In the genomic region with DNA sequence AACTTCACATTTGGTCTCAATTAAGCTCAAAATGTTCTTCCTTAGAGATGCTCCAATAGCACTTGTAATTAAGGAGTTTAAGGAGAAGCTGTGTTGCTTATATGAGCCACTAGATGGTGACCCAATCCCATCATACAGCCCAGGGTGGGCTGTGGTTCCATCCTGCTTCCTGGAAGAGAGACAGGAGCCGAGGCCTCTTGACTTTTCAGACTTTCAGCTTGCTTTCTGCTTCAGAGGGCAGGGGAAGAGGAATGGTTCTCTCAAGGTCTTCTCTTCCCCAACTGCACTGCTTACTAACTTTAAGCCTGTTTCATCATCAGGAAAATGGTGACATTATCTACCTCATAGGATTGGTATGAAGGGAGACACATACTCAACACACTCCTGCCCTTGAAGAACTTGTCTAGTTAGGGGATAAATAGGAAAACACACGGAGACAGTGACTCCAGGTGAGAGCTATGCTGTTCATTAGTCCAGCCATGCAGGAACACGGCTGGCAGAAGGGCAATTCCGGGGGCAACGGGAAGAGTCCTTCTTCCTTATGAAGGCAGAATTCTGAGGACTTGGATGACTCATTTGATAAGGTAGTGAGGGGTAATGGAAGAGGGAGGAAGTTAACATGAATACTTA, we compare ENCODE assay signal across 8 cellular contexts. TPM values are rescaled to one million over a fixed set of nuclear protein-coding genes. Genes with fewer than 3 reads are reported as not detected.
DNase-seq lines count a peak whose midpoint lies in the region; ATAC-seq and TF ChIP-seq lines count a peak whose summit lies in the region.

No MANE protein-coding gene starts in this region.

- H3K36me3 ChIP-seq in sigmoid colon: peaks cover 0 to 8% (median 2%) of the 10 kb centered on the region in 4 donors

- H3K4me1 ChIP-seq in right cardiac atrium (ENCODE audit: control insufficient read depth, insufficient read depth, low read length) (peaks cover 4% of the 10 kb centered on the region), sigmoid colon (peaks cover 0 to 7% (median 3%) of the 10 kb centered on the region in 4 donors)

- peak; percentile 89 to 91 for ATAC-seq in right cardiac atrium
- ATAC-seq in HG02852 (IDR thresholded peaks at IDR 0.05; ENCODE audit: unreplicated experiment): no peak

- no peaks in the 10 kb centered on the region for H3K27me3 ChIP-seq in right cardiac atrium (ENCODE audit: control insufficient read depth, insufficient read depth)
- H3K27me3 ChIP-seq in sigmoid colon: no peaks in the 10 kb centered on the region

- TF ChIP-seq CTCF in AG09309 (IDR thresholded peaks at IDR 0.05; ENCODE audit: control insufficient read depth, insufficient read depth, low read depth, low read length, missing control alignments): peak; percentile 70
- TF ChIP-seq CTCF in astrocyte of the cerebellum (IDR thresholded peaks at IDR 0.05; ENCODE audit: low read depth, low read length, missing control alignments): peak; percentile 69
- TF ChIP-seq CTCF in sigmoid colon (IDR thresholded peaks at IDR 0.05): peak; percentile 34 to 58 (median 48)

- in situ Hi-C loops in astrocyte of the cerebellum (cut with HindIII; ENCODE audit: low sequenced_read_pairs): loop anchor here (10.0 kb wide), 1 partner anchor 313 kb away; no protein-coding TSS in a partner anchor

- H3K27ac ChIP-seq in right cardiac atrium (ENCODE audit: low read length): no peak overlapping the region
- no peak overlapping the region for H3K27ac ChIP-seq in sigmoid colon

- intact Hi-C loops in right cardiac atrium (cut with DNase I) (loop anchor here in 2 of 4 donors (5.0 to 10.0 kb wide), 7 partner anchors 51 to 343 kb away; no protein-coding TSS in a partner anchor), sigmoid colon (cut with DNase I) (loop anchor here (5.0 kb wide), 1 partner anchor 311 kb away; no protein-coding TSS in a partner anchor)

- H3K4me3 ChIP-seq in AG09309 (ENCODE audit: control insufficient read depth, low read depth, low read length) (no peak overlapping the region), astrocyte of the cerebellum (ENCODE audit: low read depth, low read length) (no peak overlapping the region), right cardiac atrium (ENCODE audit: low read length) (no peak overlapping the region), sigmoid colon (no peak overlapping the region)

- H3K9me3 ChIP-seq in right cardiac atrium (ENCODE audit: control insufficient read depth, low read length) (no peaks in the 10 kb centered on the region), sigmoid colon (no peaks in the 10 kb centered on the region)

- 29% methylated on average over 5 of the region's 5 CpGs for WGBS in right cardiac atrium
- 61 to 62% methylated on average over 5 of the region's 5 CpGs for WGBS in sigmoid colon, 2 donors

- no peak for TF ChIP-seq POLR2A in sigmoid colon (IDR thresholded peaks at IDR 0.05)

- TF ChIP-seq EP300 in sigmoid colon (IDR thresholded peaks at IDR 0.05): no peak

- DNase-seq in AG09309 (ENCODE audit: low read depth) (peak; percentile 32), GM19240 (ENCODE audit: insufficient read length, low spot score) (peak; percentile 44), NCI-H2171 (lab: John Stamatoyannopoulos, UW) (peak; percentile 2), astrocyte of the cerebellum (ENCODE audit: low read depth) (peak; percentile 70), right cardiac atrium (peak in 1 of 3 donors; percentile 64), sigmoid colon (peak; percentile 62), SHP77 treated with DMSO at 0.1 percent for 48 hours (lab: John Stamatoyannopoulos, UW) (no peak)

RNA-seq across cellular contexts. Expression of gene TMEM218, which starts 20.1 kb away (rescaled TPM):
- total RNA-seq in right cardiac atrium: 10 to 100 TPM; 11.1 to 13.2 (median 11.7) TPM
- 14.1 TPM for polyA plus RNA-seq in right cardiac atrium
- 10 to 100 TPM; 14.0 to 34.6 (median 26.0) TPM for total RNA-seq in sigmoid colon
- polyA plus RNA-seq in sigmoid colon: 10 to 100 TPM; 12.0 to 23.3 (median 15.6) TPM

RNA-seq across cellular contexts. Expression of gene SLC37A2, which starts 28.3 kb away (rescaled TPM):
- total RNA-seq in right cardiac atrium: 1 to 10 TPM; 2.9 to 4.6 (median 4.3) TPM
- 0.97 TPM for polyA plus RNA-seq in right cardiac atrium
- 10 to 100 TPM in 1 of 4 donors, 1 to 10 TPM in 3; 3.4 to 10.3 (median 6.6) TPM for total RNA-seq in sigmoid colon
- 10 to 100 TPM in 1 of 3 donors, 1 to 10 TPM in 2; 1.2 to 14.1 (median 3.5) TPM for polyA plus RNA-seq in sigmoid colon
